ENCODE assay signal across 8 cellular contexts in the genomic region with DNA sequence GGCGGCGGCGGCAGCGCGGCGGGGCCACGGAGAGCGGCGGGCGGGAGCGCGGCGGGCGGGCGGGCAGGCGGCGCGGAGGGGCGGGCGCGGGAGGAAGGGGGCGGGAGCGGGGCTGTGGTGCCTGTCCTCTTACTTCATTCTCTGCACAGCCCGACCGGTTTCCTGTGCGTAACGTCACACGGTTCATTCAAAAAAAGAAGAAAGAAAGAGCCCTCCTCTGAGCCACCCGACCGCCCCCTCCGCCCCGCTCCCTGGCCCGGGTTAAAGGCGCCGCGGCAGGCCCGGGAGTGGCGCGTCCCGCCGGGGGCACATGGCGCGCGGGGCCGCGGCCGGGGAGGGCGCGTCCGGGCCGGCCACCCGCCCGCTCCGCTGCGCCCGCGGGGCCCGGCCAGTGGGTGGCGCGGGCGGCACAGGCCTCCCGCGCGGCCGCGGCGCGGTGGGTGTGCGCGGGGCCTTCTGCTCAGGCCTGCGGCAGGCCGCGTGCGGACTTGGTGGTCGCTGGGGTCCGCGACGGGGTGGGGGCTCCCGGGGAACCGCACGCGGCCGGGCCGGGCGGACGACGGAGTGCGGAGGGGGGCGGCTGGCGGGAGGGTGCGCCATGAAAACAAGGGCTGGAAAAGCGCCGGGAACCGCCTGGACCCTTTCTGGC. TPM values are rescaled to one million over a fixed set of nuclear protein-coding genes. Genes with fewer than 3 reads are reported as not detected.
A peak's percentile ranks its signal among the peaks of the same experiment; 100 is the strongest.
DNase-seq lines count a peak whose midpoint lies in the region; ATAC-seq and TF ChIP-seq lines count a peak whose summit lies in the region.

No MANE protein-coding gene starts in this region.

- H3K4me1 ChIP-seq in colonic mucosa = peaks cover 3% of the 10 kb centered on the region

- no peaks in the 10 kb centered on the region for H3K36me3 ChIP-seq in colonic mucosa

- H3K4me3 ChIP-seq in AG09309 (ENCODE audit: control insufficient read depth, low read depth, low read length) (peak overlapping the region; percentile 75), colonic mucosa (peak overlapping the region; percentile 88)

- no peaks in the 10 kb centered on the region for H3K27me3 ChIP-seq in colonic mucosa

- no peak for DNase-seq in AG09309 (ENCODE audit: low read depth)
- DNase-seq in NCI-H446 (lab: John Stamatoyannopoulos, UW) = peak; percentile 29 to 71
- DNase-seq in activated CD4-positive, alpha-beta T cell treated with anti-CD3 and anti-CD28 coated beads for 4 hours = peak; percentile 86 to 88
- DNase-seq in colonic mucosa = peak; percentile 84
- DNase-seq in left lobe of liver (ENCODE audit: low spot score) = peak; percentile 83
- DNase-seq in stimulated activated CD4-positive, alpha-beta T cell treated with anti-CD3 and anti-CD28 coated beads, Interleukin-2, amount 100 ng/mL, for 48 hours = peak; percentile 69 to 71

- H3K9ac ChIP-seq in colonic mucosa (ENCODE audit: low read depth in 2 of 2, low read length in 2 of 2) = peak overlapping the region; percentile 92 to 93

- intact Hi-C loops in colonic mucosa (cut with DNase I) = no loop called here

- TF ChIP-seq CTCF in AG09309 (IDR thresholded peaks at IDR 0.05; ENCODE audit: control insufficient read depth, insufficient read depth, low read depth, low read length, missing control alignments) (no peak), colonic mucosa (IDR thresholded peaks at IDR 0.05) (no peak)

- H3K27ac ChIP-seq in colonic mucosa = peak overlapping the region; percentile 74

- ATAC-seq in GM18909 (IDR thresholded peaks at IDR 0.05; ENCODE audit: poor library complexity, unreplicated experiment) = peak; percentile 57
- peak; percentile 58 for ATAC-seq in HG03159 (IDR thresholded peaks at IDR 0.05; ENCODE audit: unreplicated experiment)
- ATAC-seq in left lobe of liver = peak; percentile 85

- H3K9me3 ChIP-seq in colonic mucosa = no peaks in the 10 kb centered on the region

RNA-seq across cellular contexts. Expression of gene BCL2, which starts 0.6 kb away (rescaled TPM):
- total RNA-seq in colonic mucosa (10 to 100 TPM; 13.9 to 16.4 TPM), left lobe of liver (1.0 TPM)

RNA-seq across cellular contexts. Expression of gene KDSR, which starts 46.8 kb away (rescaled TPM):
- total RNA-seq in colonic mucosa = 10 to 100 TPM; 32.8 to 55.3 TPM
- total RNA-seq in left lobe of liver = 49.0 TPM
